Comparison of ENCODE assay signal across 12 cellular contexts in genomic region chr7:27128776-27129728, GRCh38. TPM values are rescaled to one million over a fixed set of nuclear protein-coding genes. Genes with fewer than 3 reads are reported as not detected.
DNase-seq lines count a peak whose midpoint lies in the region; ATAC-seq and TF ChIP-seq lines count a peak whose summit lies in the region.
"Had no signal": no experiment of that assay in that cellular context is flagged by ENCODE, and none has a peak within 500 bp of the region (broad histone marks: within the 10 kb centered on the region; RNA-seq: fewer than 3 reads in every experiment).

No MANE protein-coding gene starts in this region.

- H3K4me1 Mint-ChIP-seq in activated CD4-positive, alpha-beta T cell treated with anti-CD3 and anti-CD28 coated beads, Interleukin-2, amount 10 ng/mL, durations not matched to agents 24 days and 14 days, result peaks cover 3% of the 10 kb centered on the region
- peaks cover 4% of the 10 kb centered on the region for H3K4me1 Mint-ChIP-seq in activated CD4-positive, alpha-beta T cell treated with anti-CD3 and anti-CD28 coated beads for 36 hours
- H3K4me1 Mint-ChIP-seq in activated naive CD8-positive, alpha-beta T cell treated with anti-CD3 and anti-CD28 coated beads for 36 hours, result peaks cover 4% of the 10 kb centered on the region

- no peak overlapping the region for H2BK12ac ChIP-seq in mesenchymal stem cell (ENCODE audit: low read length in 2 of 2)

- no peak for DNase-seq in activated CD4-positive, alpha-beta T cell treated with anti-CD3 and anti-CD28 coated beads, Interleukin-2, amount 10 ng/mL, durations not matched to agents 24 days and 14 days
- no peak for DNase-seq in activated CD4-positive, alpha-beta T cell treated with anti-CD3 and anti-CD28 coated beads for 36 hours
- peak; percentile 53 for DNase-seq in coronary artery (ENCODE audit: low spot score)
- no peak for DNase-seq in mesenchymal stem cell
- no peak for DNase-seq in tibial artery
- no peak for DNase-seq in globus pallidus (ENCODE audit: low spot score)
- no peak for DNase-seq in activated naive CD8-positive, alpha-beta T cell treated with anti-CD3 and anti-CD28 coated beads for 36 hours
- no peak for DNase-seq in T-helper 9 cell
- DNase-seq: activated CD4-positive, CD25-positive, alpha-beta regulatory T cell treated with anti-CD3 and anti-CD28 coated beads, Interleukin-2, amount 50 U/mL, for 72 hours; GDM1; GOT3 had no signal

- H2BK5ac ChIP-seq in mesenchymal stem cell (ENCODE audit: low read depth, low read length, poor library complexity, severe bottlenecking), result no peak overlapping the region

- peak overlapping the region; percentile 55 for H3K4me2 ChIP-seq in mesenchymal stem cell (ENCODE audit: low read length, poor library complexity, severe bottlenecking)

- H3K36me3 Mint-ChIP-seq in activated CD4-positive, alpha-beta T cell treated with anti-CD3 and anti-CD28 coated beads, Interleukin-2, amount 10 ng/mL, durations not matched to agents 24 days and 14 days (ENCODE audit: low read depth), result peaks cover 1% of the 10 kb centered on the region
- H3K36me3 Mint-ChIP-seq in activated CD4-positive, alpha-beta T cell treated with anti-CD3 and anti-CD28 coated beads for 36 hours (ENCODE audit: low read depth), result no peaks in the 10 kb centered on the region
- H3K36me3 Mint-ChIP-seq in activated naive CD8-positive, alpha-beta T cell treated with anti-CD3 and anti-CD28 coated beads for 36 hours, result no peaks in the 10 kb centered on the region

- H3K36me3 ChIP-seq in mesenchymal stem cell (ENCODE audit: control insufficient read depth in 1 of 2, insufficient read depth in 2 of 2, low read depth in 1 of 2, low read length in 2 of 2) (peaks cover 0 to 19% of the 10 kb centered on the region in 2 experiments), tibial artery (no peaks in the 10 kb centered on the region)

- H2AK5ac ChIP-seq in mesenchymal stem cell (ENCODE audit: low read length, severe bottlenecking), result peak overlapping the region; percentile 31

- intact Hi-C loops in activated CD4-positive, alpha-beta T cell treated with anti-CD3 and anti-CD28 coated beads, Interleukin-2, amount 10 ng/mL, durations not matched to agents 24 days and 14 days (cut with micrococcal nuclease), result no loop called here
- intact Hi-C loops in activated CD4-positive, alpha-beta T cell treated with anti-CD3 and anti-CD28 coated beads for 36 hours (cut with DNase I, micrococcal nuclease), result no loop called here
- intact Hi-C loops in tibial artery (cut with DNase I; ENCODE audit: low total_unique reads), result no loop called here

- no peak overlapping the region for H2BK120ac ChIP-seq in mesenchymal stem cell (ENCODE audit: low read depth, low read length)

- H3K4me3 ChIP-seq in coronary artery, result peak overlapping the region; percentile 76
- peak overlapping the region in 1 of 2 experiments; percentile 73 for H3K4me3 ChIP-seq in mesenchymal stem cell (ENCODE audit: insufficient read depth in 1 of 2, low read depth in 1 of 2, low read length in 2 of 2)
- peak overlapping the region; percentile 67 to 75 for H3K4me3 ChIP-seq in tibial artery

- TF ChIP-seq CTCF in coronary artery (IDR thresholded peaks at IDR 0.05) (no peak), tibial artery (IDR thresholded peaks at IDR 0.05) (no peak)

- no peak overlapping the region for H3K27ac ChIP-seq in coronary artery
- H3K27ac ChIP-seq in mesenchymal stem cell (ENCODE audit: low read length, poor library complexity, severe bottlenecking), result no peak overlapping the region
- H3K27ac ChIP-seq in tibial artery, result peak overlapping the region; percentile 80 to 82

- POLR2A ChIA-PET in activated CD4-positive, alpha-beta T cell treated with anti-CD3 and anti-CD28 coated beads for 36 hours (lab: Charles Lee), result no interaction called here

- no peak overlapping the region for H3K27ac Mint-ChIP-seq in activated CD4-positive, alpha-beta T cell treated with anti-CD3 and anti-CD28 coated beads, Interleukin-2, amount 10 ng/mL, durations not matched to agents 24 days and 14 days
- no peak overlapping the region for H3K27ac Mint-ChIP-seq in activated CD4-positive, alpha-beta T cell treated with anti-CD3 and anti-CD28 coated beads for 36 hours
- H3K27ac Mint-ChIP-seq in activated naive CD8-positive, alpha-beta T cell treated with anti-CD3 and anti-CD28 coated beads for 36 hours, result no peak overlapping the region
- H3K27ac Mint-ChIP-seq: activated naive CD4-positive, alpha-beta T cell treated with anti-CD3 and anti-CD28 coated beads, Interleukin-2, amount 50 U/mL, for 72 hours had no signal

- H3K4ac ChIP-seq in mesenchymal stem cell (ENCODE audit: low read depth in 1 of 2, low read length in 2 of 2), result no peak overlapping the region

- H3K9me3 Mint-ChIP-seq in activated CD4-positive, alpha-beta T cell treated with anti-CD3 and anti-CD28 coated beads, Interleukin-2, amount 10 ng/mL, durations not matched to agents 24 days and 14 days, result peaks cover 3% of the 10 kb centered on the region
- H3K9me3 Mint-ChIP-seq in activated CD4-positive, alpha-beta T cell treated with anti-CD3 and anti-CD28 coated beads for 36 hours (ENCODE audit: low read depth), result no peaks in the 10 kb centered on the region
- no peaks in the 10 kb centered on the region for H3K9me3 Mint-ChIP-seq in activated naive CD8-positive, alpha-beta T cell treated with anti-CD3 and anti-CD28 coated beads for 36 hours
- H3K9me3 Mint-ChIP-seq: activated naive CD4-positive, alpha-beta T cell treated with anti-CD3 and anti-CD28 coated beads, Interleukin-2, amount 50 U/mL, for 72 hours had no signal

- no peak overlapping the region for H4K91ac ChIP-seq in mesenchymal stem cell (ENCODE audit: low read length)

- ATAC-seq in activated CD4-positive, alpha-beta T cell treated with anti-CD3 and anti-CD28 coated beads for 36 hours, result no peak

- no peak overlapping the region for H2BK15ac ChIP-seq in mesenchymal stem cell (ENCODE audit: low read depth, poor library complexity, severe bottlenecking)

- 49% methylated on average over 25 of the region's 28 CpGs for whole genome bisulfite sequencing in mesenchymal stem cell

- no peak overlapping the region for H2AFZ ChIP-seq in mesenchymal stem cell (ENCODE audit: low read depth, low read length)

- H3K9me3 ChIP-seq in mesenchymal stem cell (ENCODE audit: control insufficient read depth, low read length) (no peaks in the 10 kb centered on the region), tibial artery (no peaks in the 10 kb centered on the region)

- H3K14ac ChIP-seq in mesenchymal stem cell (ENCODE audit: low read length in 2 of 2), result no peak overlapping the region

- no peaks in the 10 kb centered on the region for H3K79me1 ChIP-seq in mesenchymal stem cell (replicated peaks; ENCODE audit: low read length, poor library complexity, severe bottlenecking)

- no peaks in the 10 kb centered on the region for H3K27me3 ChIP-seq in mesenchymal stem cell (ENCODE audit: control insufficient read depth in 1 of 2, insufficient read depth in 1 of 2, low read length in 2 of 2)
- no peaks in the 10 kb centered on the region for H3K27me3 ChIP-seq in tibial artery

- H3K9ac ChIP-seq in mesenchymal stem cell (ENCODE audit: low read length), result peak overlapping the region; percentile 77

- peak overlapping the region; percentile 26 for H3K4me3 Mint-ChIP-seq in activated CD4-positive, alpha-beta T cell treated with anti-CD3 and anti-CD28 coated beads, Interleukin-2, amount 10 ng/mL, durations not matched to agents 24 days and 14 days
- no peak overlapping the region for H3K4me3 Mint-ChIP-seq in activated CD4-positive, alpha-beta T cell treated with anti-CD3 and anti-CD28 coated beads for 36 hours
- H3K4me3 Mint-ChIP-seq in activated naive CD8-positive, alpha-beta T cell treated with anti-CD3 and anti-CD28 coated beads for 36 hours, result no peak overlapping the region

- CTCF ChIA-PET in activated CD4-positive, alpha-beta T cell treated with anti-CD3 and anti-CD28 coated beads for 36 hours (lab: Charles Lee), result interaction anchor here (0.6 to 1.2 kb wide), 2 partner anchors 20 to 51 kb away, joined by 3 to 4 read pairs; no protein-coding TSS in a partner anchor

- H4K8ac ChIP-seq in mesenchymal stem cell (ENCODE audit: low read length), result no peak overlapping the region

- peaks cover 18% of the 10 kb centered on the region for H3K4me1 ChIP-seq in mesenchymal stem cell (ENCODE audit: control insufficient read depth, insufficient read depth, low read depth, low read length)
- peaks cover 0 to 27% (median 12%) of the 10 kb centered on the region in 4 donors for H3K4me1 ChIP-seq in tibial artery

- H3K18ac ChIP-seq in mesenchymal stem cell (ENCODE audit: low read depth in 1 of 2, low read length in 2 of 2), result no peak overlapping the region

- peak overlapping the region in 1 of 2 experiments; percentile 15 for H3K23ac ChIP-seq in mesenchymal stem cell (ENCODE audit: low read length in 2 of 2)

- H3K27me3 Mint-ChIP-seq in activated CD4-positive, alpha-beta T cell treated with anti-CD3 and anti-CD28 coated beads, Interleukin-2, amount 10 ng/mL, durations not matched to agents 24 days and 14 days, result peaks cover 48% of the 10 kb centered on the region
- peaks cover 40% of the 10 kb centered on the region for H3K27me3 Mint-ChIP-seq in activated CD4-positive, alpha-beta T cell treated with anti-CD3 and anti-CD28 coated beads for 36 hours
- H3K27me3 Mint-ChIP-seq in activated naive CD8-positive, alpha-beta T cell treated with anti-CD3 and anti-CD28 coated beads for 36 hours, result peaks cover 54% of the 10 kb centered on the region

RNA-seq across cellular contexts. Expression of gene HOXA4, which starts 1.5 kb away (rescaled TPM):
- total RNA-seq in activated CD4-positive, alpha-beta T cell treated with anti-CD3 and anti-CD28 coated beads, Interleukin-2, amount 10 ng/mL, durations not matched to agents 24 days and 14 days, result not detected in 2 replicates
- under 1 TPM in 1 of 2 experiments, not detected in 1; 0.25 TPM for total RNA-seq in activated CD4-positive, alpha-beta T cell treated with anti-CD3 and anti-CD28 coated beads for 36 hours
- 0.91 TPM for polyA plus RNA-seq in mesenchymal stem cell (2013, experiment 1 of 2)
- 1.1 TPM for polyA plus RNA-seq in mesenchymal stem cell (2013, experiment 2 of 2)
- not detected for total RNA-seq in activated naive CD8-positive, alpha-beta T cell treated with anti-CD3 and anti-CD28 coated beads for 36 hours

RNA-seq across cellular contexts. Expression of gene HOXA5, which starts 14.4 kb away (rescaled TPM):
- not detected in 2 replicates for total RNA-seq in activated CD4-positive, alpha-beta T cell treated with anti-CD3 and anti-CD28 coated beads, Interleukin-2, amount 10 ng/mL, durations not matched to agents 24 days and 14 days
- not detected for total RNA-seq in activated CD4-positive, alpha-beta T cell treated with anti-CD3 and anti-CD28 coated beads for 36 hours
- 2.0 TPM for polyA plus RNA-seq in mesenchymal stem cell (2013, experiment 1 of 2)
- 2.0 TPM for polyA plus RNA-seq in mesenchymal stem cell (2013, experiment 2 of 2)
- total RNA-seq in activated naive CD8-positive, alpha-beta T cell treated with anti-CD3 and anti-CD28 coated beads for 36 hours, result not detected
- total RNA-seq: activated naive CD4-positive, alpha-beta T cell treated with anti-CD3 and anti-CD28 coated beads, Interleukin-2, amount 50 U/mL, for 72 hours had no signal

RNA-seq across cellular contexts. Expression of gene HOXA6, which starts 18.5 kb away (rescaled TPM):
- not detected in 2 replicates for total RNA-seq in activated CD4-positive, alpha-beta T cell treated with anti-CD3 and anti-CD28 coated beads, Interleukin-2, amount 10 ng/mL, durations not matched to agents 24 days and 14 days
- not detected for total RNA-seq in activated CD4-positive, alpha-beta T cell treated with anti-CD3 and anti-CD28 coated beads for 36 hours
- 0.62 TPM for polyA plus RNA-seq in mesenchymal stem cell (2013, experiment 1 of 2)
- 0.59 TPM for polyA plus RNA-seq in mesenchymal stem cell (2013, experiment 2 of 2)
- total RNA-seq in activated naive CD8-positive, alpha-beta T cell treated with anti-CD3 and anti-CD28 coated beads for 36 hours, result not detected

RNA-seq across cellular contexts. Expression of gene HOXA3, which starts 23.3 kb away (rescaled TPM):
- total RNA-seq in activated CD4-positive, alpha-beta T cell treated with anti-CD3 and anti-CD28 coated beads, Interleukin-2, amount 10 ng/mL, durations not matched to agents 24 days and 14 days, result not detected in 2 replicates
- not detected for total RNA-seq in activated CD4-positive, alpha-beta T cell treated with anti-CD3 and anti-CD28 coated beads for 36 hours
- polyA plus RNA-seq in mesenchymal stem cell (2013, experiment 1 of 2), result 0.39 TPM
- polyA plus RNA-seq in mesenchymal stem cell (2013, experiment 2 of 2), result 0.51 TPM
- total RNA-seq in activated naive CD8-positive, alpha-beta T cell treated with anti-CD3 and anti-CD28 coated beads for 36 hours, result not detected
- total RNA-seq: activated naive CD4-positive, alpha-beta T cell treated with anti-CD3 and anti-CD28 coated beads, Interleukin-2, amount 50 U/mL, for 72 hours had no signal

RNA-seq across cellular contexts. Expression of gene HOXA2, which starts 26.6 kb away (rescaled TPM):
- not detected in 2 replicates for total RNA-seq in activated CD4-positive, alpha-beta T cell treated with anti-CD3 and anti-CD28 coated beads, Interleukin-2, amount 10 ng/mL, durations not matched to agents 24 days and 14 days
- total RNA-seq in activated CD4-positive, alpha-beta T cell treated with anti-CD3 and anti-CD28 coated beads for 36 hours, result not detected
- 0.51 TPM for polyA plus RNA-seq in mesenchymal stem cell (2013, experiment 1 of 2)
- 0.58 TPM for polyA plus RNA-seq in mesenchymal stem cell (2013, experiment 2 of 2)
- total RNA-seq in activated naive CD8-positive, alpha-beta T cell treated with anti-CD3 and anti-CD28 coated beads for 36 hours, result not detected
- total RNA-seq: activated naive CD4-positive, alpha-beta T cell treated with anti-CD3 and anti-CD28 coated beads, Interleukin-2, amount 50 U/mL, for 72 hours had no signal

Comparison
In these comparisons a context has a peak if more than half of its experiments do, and no peak if none do; other contexts are left out.
1. H3K27ac ChIP-seq: peak in tibial artery (2 of 2); none in coronary artery (0 of 2) and mesenchymal stem cell (single experiment).